Comparison of ENCODE assay signal across 8 cellular contexts in the genomic region with DNA sequence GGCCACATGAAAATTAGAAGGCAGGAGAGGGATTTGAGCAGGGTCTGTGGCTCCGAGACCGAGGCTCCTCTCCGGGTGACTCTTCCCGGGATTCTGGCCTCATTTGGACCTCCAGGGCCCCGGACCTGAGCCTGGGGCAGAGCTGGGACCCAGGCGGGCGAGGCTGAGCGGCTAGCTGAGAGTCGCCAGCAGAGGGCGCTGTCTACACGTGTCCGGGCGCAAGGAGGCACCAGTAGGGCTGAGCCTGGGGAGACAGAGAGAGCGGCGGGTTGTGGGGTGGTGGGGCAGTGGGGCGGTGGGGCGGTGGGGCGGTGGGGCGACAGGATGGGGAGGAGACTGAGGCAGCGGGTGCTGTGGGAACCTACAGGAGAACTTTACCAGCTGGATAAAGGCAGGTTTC. TPM values are rescaled to one million over a fixed set of nuclear protein-coding genes. Genes with fewer than 3 reads are reported as not detected.
A peak's percentile ranks its signal among the peaks of the same experiment; 100 is the strongest.
DNase-seq lines count a peak whose midpoint lies in the region; ATAC-seq and TF ChIP-seq lines count a peak whose summit lies in the region.
"Not testable (repeated sequence)": the region's sequence is repeated elsewhere in the genome, so short reads cannot be mapped to it uniquely, and the experiment has no call there.

No MANE protein-coding gene starts in this region.

- not testable (repeated sequence) for H4K20me1 ChIP-seq in HCT116 (ENCODE audit: insufficient read depth)

- H3K27ac ChIP-seq in CD8-positive, alpha-beta T cell (ENCODE audit: low read depth, low read length); HCT116 (ENCODE audit: low read depth, low read length); right lobe of liver: not testable (repeated sequence)

- not testable (repeated sequence) for TF ChIP-seq CTCF in CD8-positive, alpha-beta T cell (IDR thresholded peaks at IDR 0.05); HCT116 (IDR thresholded peaks at IDR 0.05 in 2 of 3, conservative IDR thresholded peaks at IDR 0.05 in 1 of 3; ENCODE audit: borderline replicate concordance in 1 of 3, insufficient read depth in 1 of 3, low read depth in 2 of 3, low read length in 2 of 3); WTC11 (IDR thresholded peaks at IDR 0.05); right lobe of liver (IDR thresholded peaks at IDR 0.05)

- not testable (repeated sequence) for H3K27me3 ChIP-seq in CD8-positive, alpha-beta T cell (ENCODE audit: insufficient read depth, low read length); HCT116 (ENCODE audit: insufficient read depth, low read length); right lobe of liver

- not testable (repeated sequence) for H3K4me3 Mint-ChIP-seq in CD8-positive, alpha-beta T cell; WTC11; central memory CD8-positive, alpha-beta T cell; stimulated activated memory B cell treated with anti-CD40 and anti-IgM and Interleukin-4, amounts not matched to agents 10 μg/mL and 1 μg/mL and 100 μg/mL, for 72 hours

- not testable (repeated sequence) for TF ChIP-seq RAD21 in HCT116 (IDR thresholded peaks at IDR 0.05; ENCODE audit: low read depth)

- DNase-seq in CD8-positive, alpha-beta T cell; HCT116 (ENCODE audit: low read depth, low spot score); WTC11 (ENCODE audit: low spot score); central memory CD8-positive, alpha-beta T cell (ENCODE audit: low spot score in 2 of 2); right lobe of liver: not testable (repeated sequence)

- WGBS in right lobe of liver (ENCODE audit: insufficient coverage, low coverage, low lambda C conversion rate, missing lambda C conversion rate), result no CpG with 5 or more reads among the region's 20 CpGs

- H3K9me2 ChIP-seq in HCT116 (ENCODE audit: insufficient read depth), result not testable (repeated sequence)

- not testable (repeated sequence) for H2AFZ ChIP-seq in HCT116 (ENCODE audit: low read depth, low read length, poor library complexity, severe bottlenecking)

- not testable (repeated sequence) for BruUV-seq in HCT116 (replicated peaks; lab: Mats Ljungman, UMichigan)

- not testable (repeated sequence) for H3K36me3 ChIP-seq in CD8-positive, alpha-beta T cell (ENCODE audit: insufficient read depth, low read length); HCT116 (ENCODE audit: control insufficient read depth in 1 of 2, insufficient read depth in 2 of 2, low read length in 2 of 2); right lobe of liver

- not testable (repeated sequence) for H3K27me3 Mint-ChIP-seq in CD8-positive, alpha-beta T cell (ENCODE audit: low read depth); WTC11 (ENCODE audit: low read depth); central memory CD8-positive, alpha-beta T cell; stimulated activated memory B cell treated with anti-CD40 and anti-IgM and Interleukin-4, amounts not matched to agents 10 μg/mL and 1 μg/mL and 100 μg/mL, for 72 hours

- POLR2A ChIA-PET in CD8-positive, alpha-beta T cell (lab: Charles Lee); HCT116 (lab: Charles Lee); WTC11 (lab: Charles Lee): not testable (repeated sequence)

- H3K9me3 Mint-ChIP-seq in CD8-positive, alpha-beta T cell; WTC11; central memory CD8-positive, alpha-beta T cell; stimulated activated memory B cell treated with anti-CD40 and anti-IgM and Interleukin-4, amounts not matched to agents 10 μg/mL and 1 μg/mL and 100 μg/mL, for 72 hours: not testable (repeated sequence)

- not testable (repeated sequence) for H3K27ac Mint-ChIP-seq in CD8-positive, alpha-beta T cell; WTC11; central memory CD8-positive, alpha-beta T cell (ENCODE audit: low read depth); stimulated activated memory B cell treated with anti-CD40 and anti-IgM and Interleukin-4, amounts not matched to agents 10 μg/mL and 1 μg/mL and 100 μg/mL, for 72 hours

- not testable (repeated sequence) for H3K4me1 ChIP-seq in CD8-positive, alpha-beta T cell (ENCODE audit: insufficient read depth, low read length); HCT116 (ENCODE audit: control insufficient read depth in 1 of 2, insufficient read depth in 2 of 2, low read length in 2 of 2); right lobe of liver

- not testable (repeated sequence) for H3K4me1 Mint-ChIP-seq in CD8-positive, alpha-beta T cell (ENCODE audit: low read depth); WTC11; central memory CD8-positive, alpha-beta T cell; stimulated activated memory B cell treated with anti-CD40 and anti-IgM and Interleukin-4, amounts not matched to agents 10 μg/mL and 1 μg/mL and 100 μg/mL, for 72 hours

- not testable (repeated sequence) for H3K9ac ChIP-seq in HCT116 (ENCODE audit: low read length)

- H3K9me3 ChIP-seq in CD8-positive, alpha-beta T cell (ENCODE audit: low read length); HCT116 (ENCODE audit: control insufficient read depth in 1 of 2, insufficient read depth in 1 of 2, low read depth in 1 of 2, low read length in 2 of 2); right lobe of liver: not testable (repeated sequence)

- H3K36me3 Mint-ChIP-seq in CD8-positive, alpha-beta T cell; WTC11; central memory CD8-positive, alpha-beta T cell (ENCODE audit: insufficient read depth); stimulated activated memory B cell treated with anti-CD40 and anti-IgM and Interleukin-4, amounts not matched to agents 10 μg/mL and 1 μg/mL and 100 μg/mL, for 72 hours: not testable (repeated sequence)

- not testable (repeated sequence) for H3K4me3 ChIP-seq in CD8-positive, alpha-beta T cell (ENCODE audit: low read depth, low read length); HCT116 (replicated peaks in 1 of 2; ENCODE audit: low read depth in 1 of 2, low read length in 2 of 2); right lobe of liver

- not testable (repeated sequence) for H3K4me2 ChIP-seq in HCT116 (ENCODE audit: low read length)

- H3K79me2 ChIP-seq in HCT116 (ENCODE audit: insufficient read depth, low read length), result not testable (repeated sequence)

- RAD21 ChIA-PET in HCT116 (lab: Charles Lee; ENCODE audit: low non-redundant PET in 1 of 2, low total read pairs in 2 of 2, uncharacterized antibody in 2 of 2, unreplicated experiment in 2 of 2), result not testable (repeated sequence)

- CTCF ChIA-PET in CD8-positive, alpha-beta T cell (lab: Charles Lee); HCT116 (lab: Charles Lee); WTC11 (lab: Charles Lee): not testable (repeated sequence)

- ATAC-seq in CD8-positive, alpha-beta T cell, result peak; percentile 99
- ATAC-seq in GM19025 (IDR thresholded peaks at IDR 0.05; ENCODE audit: low read depth, unreplicated experiment) (peak; percentile 63), HCT116 (peak; percentile 98), HG03280 (IDR thresholded peaks at IDR 0.05; ENCODE audit: unreplicated experiment) (peak; percentile 71), WTC11 (peak; percentile 98), right lobe of liver (peak; percentile 94 to 99 (median 98))
- peak; percentile 98 for ATAC-seq in central memory CD8-positive, alpha-beta T cell (replicated peaks; ENCODE audit: extremely low read depth, poor library complexity, severe bottlenecking)
- ATAC-seq in stimulated activated memory B cell treated with anti-CD40 and anti-IgM and Interleukin-4, amounts not matched to agents 10 μg/mL and 1 μg/mL and 100 μg/mL, for 72 hours, result peak; percentile 97

- TF ChIP-seq POLR2A in HCT116 (IDR thresholded peaks at IDR 0.05; ENCODE audit: borderline replicate concordance, extremely low read depth, insufficient read depth, insufficient read length); right lobe of liver (IDR thresholded peaks at IDR 0.05): not testable (repeated sequence)

- intact Hi-C loops in CD8-positive, alpha-beta T cell (cut with DNase I, micrococcal nuclease); HCT116 (cut with micrococcal nuclease); right lobe of liver (cut with DNase I): not testable (repeated sequence)

RNA-seq across cellular contexts. Expression of a gene that starts 34.7 kb away (rescaled TPM):
- 10 to 100 TPM in 1 of 2 experiments, 1 to 10 TPM in 1; 9.9 to 11.8 TPM for total RNA-seq in CD8-positive, alpha-beta T cell
- total RNA-seq in HCT116 (2021; ENCODE audit: unreplicated experiment) (73.1 TPM), WTC11 (2021) (48.8 to 62.7 TPM (median 62.3 TPM) in 3 replicates), right lobe of liver (10 to 100 TPM in 4 of 6 experiments, 1 to 10 TPM in 2; 6.6 to 18.1 (median 11.4) TPM)
- 40.3 and 44.9 TPM in 2 replicates for polyA plus RNA-seq in HCT116 (2012)
